Comparison of ENCODE assay signal across 1 cellular context in genomic region chr13:109695402-109696190, GRCh38.
TF ChIP-seq lines count a peak whose summit lies in the region.

No MANE protein-coding gene starts in this region.

TF ChIP-seq in liver, 16 proteins besides CTCF, POLR2A, EP300 and RAD21 (continued from another document):
- TF ChIP-seq REST (IDR thresholded peaks at IDR 0.05) (no peak), HNF4G (IDR thresholded peaks at IDR 0.05) (no peak), MAX (IDR thresholded peaks at IDR 0.05) (no peak), NR2F2 (IDR thresholded peaks at IDR 0.05) (no peak), ATF3 (IDR thresholded peaks at IDR 0.05) (no peak), TAF1 (conservative IDR thresholded peaks at IDR 0.05) (no peak), ZBTB33 (IDR thresholded peaks at IDR 0.05) (no peak), YY1 (IDR thresholded peaks at IDR 0.05) (no peak), EGR1 (IDR thresholded peaks at IDR 0.05; ENCODE audit: low read depth in 2 of 2) (no peak), SP1 (IDR thresholded peaks at IDR 0.05) (no peak), HNF4A (conservative IDR thresholded peaks at IDR 0.05) (no peak), FOXA2 (IDR thresholded peaks at IDR 0.05) (no peak), GABPA (IDR thresholded peaks at IDR 0.05 in 1 of 2, conservative IDR thresholded peaks at IDR 0.05 in 1 of 2) (no peak), FOXA1 (IDR thresholded peaks at IDR 0.05) (no peak)
